16 cellular contexts compared by ENCODE assay signal in the genomic region with DNA sequence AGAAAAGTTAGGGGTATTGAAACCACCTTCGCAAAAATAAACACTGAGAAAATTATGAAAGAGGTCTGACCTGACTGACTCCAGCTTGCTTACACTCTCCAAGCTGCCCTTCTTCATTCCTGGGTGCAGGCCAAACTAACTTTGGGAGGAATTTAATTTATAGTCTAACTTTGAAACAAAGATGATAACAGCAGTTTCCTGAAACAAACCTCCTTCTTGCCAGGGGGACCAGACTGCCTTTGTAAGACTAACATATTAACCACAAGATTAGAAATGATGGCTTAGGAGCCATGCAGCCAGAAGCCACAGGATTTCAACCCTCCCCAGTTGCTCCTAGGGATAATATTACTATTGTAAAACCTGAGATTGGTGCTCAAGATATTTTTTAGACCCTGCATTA. TPM values are rescaled to one million over a fixed set of nuclear protein-coding genes. Genes with fewer than 3 reads are reported as not detected.
DNase-seq lines count a peak whose midpoint lies in the region; ATAC-seq, FAIRE-seq and TF ChIP-seq lines count a peak whose summit lies in the region.
"Had no signal": no experiment of that assay in that cellular context is flagged by ENCODE, and none has a peak within 500 bp of the region (broad histone marks: within the 10 kb centered on the region; RNA-seq: fewer than 3 reads in every experiment).

No MANE protein-coding gene starts in this region.

- no peak overlapping the region for H3K4me3 ChIP-seq in uterus
- H3K4me3 ChIP-seq in CD8-positive, alpha-beta memory T cell (ENCODE audit: low read length) = no peak overlapping the region
- H3K4me3 ChIP-seq: testis had no signal

- no peak overlapping the region for H3K4me3 Mint-ChIP-seq in activated B cell treated with CpG ODN at 0.5 μM for 24 hours
- no peak overlapping the region for H3K4me3 Mint-ChIP-seq in CD8-positive, alpha-beta memory T cell

- POLR2A ChIA-PET in activated B cell treated with CpG ODN at 0.5 μM for 24 hours (lab: Charles Lee) = interaction anchor here (5.7 kb wide), 1 partner anchor 13 kb away, joined by 41 read pairs; the partner anchor contains the start of gene EEA1
- POLR2A ChIA-PET in CD8-positive, alpha-beta memory T cell (lab: Charles Lee) = no interaction called here

- intact Hi-C loops in activated B cell treated with CpG ODN at 0.5 μM for 24 hours (cut with micrococcal nuclease) (loop anchor here (10.0 kb wide), 2 partner anchors 238 to 348 kb away; partner anchors contain the start of gene PLEKHG7), uterus (cut with DNase I; ENCODE audit: low total_unique reads) (no loop called here)

- peaks cover 33% of the 10 kb centered on the region for H3K4me1 Mint-ChIP-seq in activated B cell treated with CpG ODN at 0.5 μM for 24 hours
- no peaks in the 10 kb centered on the region for H3K4me1 Mint-ChIP-seq in CD8-positive, alpha-beta memory T cell

- peaks cover 5% of the 10 kb centered on the region for H3K9me3 Mint-ChIP-seq in activated B cell treated with CpG ODN at 0.5 μM for 24 hours
- no peaks in the 10 kb centered on the region for H3K9me3 Mint-ChIP-seq in CD8-positive, alpha-beta memory T cell

- TF ChIP-seq POLR2A in H54 (IDR thresholded peaks at IDR 0.05; ENCODE audit: low read depth, low read length) (no peak), uterus (IDR thresholded peaks at IDR 0.05) (no peak)

- H3K36me3 ChIP-seq in uterus = no peaks in the 10 kb centered on the region
- no peaks in the 10 kb centered on the region for H3K36me3 ChIP-seq in CD8-positive, alpha-beta memory T cell (ENCODE audit: insufficient read depth, low read length)

- H3K9me3 ChIP-seq in uterus = no peaks in the 10 kb centered on the region
- H3K9me3 ChIP-seq in CD8-positive, alpha-beta memory T cell (ENCODE audit: low read length) = no peaks in the 10 kb centered on the region
- H3K9me3 ChIP-seq: testis had no signal

- DNase-seq in H54 (ENCODE audit: insufficient read length, low spot score) (no peak), activated B cell treated with CpG ODN at 0.5 μM for 24 hours (no peak), kidney glomerular epithelial cell (lab: John Stamatoyannopoulos, UW) (peak; percentile 21), uterus (peak; percentile 28 to 50), NCI-H2081 treated with DMSO at 0.1 percent for 48 hours (lab: John Stamatoyannopoulos, UW) (no peak), NCI-H1092 (lab: John Stamatoyannopoulos, UW) (no peak)
- DNase-seq in CD8-positive, alpha-beta memory T cell = no peak
- DNase-seq: activated CD4-positive, alpha-beta T cell treated with anti-CD3 and anti-CD28 coated beads for 48 hours; central memory CD4-positive, alpha-beta T cell; DMS 273 treated with DMSO at 0.1 percent for 48 hours; NCI-H187 treated with DMSO at 0.1 percent for 48 hours; testis had no signal

- H3K4me1 ChIP-seq in uterus = no peaks in the 10 kb centered on the region
- no peaks in the 10 kb centered on the region for H3K4me1 ChIP-seq in CD8-positive, alpha-beta memory T cell (ENCODE audit: insufficient read depth, low read length)
- H3K4me1 ChIP-seq: testis had no signal

- H3K27ac ChIP-seq in uterus = peak overlapping the region in 1 of 2 donors; percentile 10
- no peak overlapping the region for H3K27ac ChIP-seq in CD8-positive, alpha-beta memory T cell (ENCODE audit: low read depth, low read length)
- H3K27ac ChIP-seq: testis had no signal

- H3K27ac Mint-ChIP-seq in activated B cell treated with CpG ODN at 0.5 μM for 24 hours = peak overlapping the region; percentile 53
- peak overlapping the region in 1 of 8 donors; percentile 65 for H3K27ac Mint-ChIP-seq in CD8-positive, alpha-beta memory T cell
- H3K27ac Mint-ChIP-seq: activated T-helper 2 cell treated with anti-CD3 and anti-CD28 coated beads, Interferon-gamma antibody, Interleukin-2, Interleukin-4, amounts not matched to agents 10 μg/mL and 5 μg/mL and 100 μg/mL, durations not matched to agents 14 hours and 24 hours and 36 hours had no signal

- TF ChIP-seq CTCF in activated B cell treated with CpG ODN at 0.5 μM for 24 hours (IDR thresholded peaks at IDR 0.05) = no peak
- TF ChIP-seq CTCF in uterus (IDR thresholded peaks at IDR 0.05) = no peak

- H3K36me3 Mint-ChIP-seq in activated B cell treated with CpG ODN at 0.5 μM for 24 hours (ENCODE audit: low read depth) = peaks cover 28% of the 10 kb centered on the region
- H3K36me3 Mint-ChIP-seq in CD8-positive, alpha-beta memory T cell = peaks cover 0 to 4% (median 0%) of the 10 kb centered on the region in 3 donors

- peak; percentile 75 for FAIRE-seq in H54 (lab: Jason Lieb, UNC)
- FAIRE-seq: GM12892 had no signal

- ATAC-seq in activated B cell treated with CpG ODN at 0.5 μM for 24 hours (ENCODE audit: low read depth) = no peak
- ATAC-seq: esophagus mucosa, sciatic nerve had no signal

- no peaks in the 10 kb centered on the region for H3K27me3 Mint-ChIP-seq in activated B cell treated with CpG ODN at 0.5 μM for 24 hours
- H3K27me3 Mint-ChIP-seq in CD8-positive, alpha-beta memory T cell = peaks cover 7 to 14% of the 10 kb centered on the region in 2 donors

- no peaks in the 10 kb centered on the region for H3K27me3 ChIP-seq in uterus
- H3K27me3 ChIP-seq in CD8-positive, alpha-beta memory T cell (ENCODE audit: insufficient read depth, low read length, poor library complexity, severe bottlenecking) = no peaks in the 10 kb centered on the region
- H3K27me3 ChIP-seq: testis had no signal

- CTCF ChIA-PET in activated B cell treated with CpG ODN at 0.5 μM for 24 hours (lab: Charles Lee) = no interaction called here
- CTCF ChIA-PET in CD8-positive, alpha-beta memory T cell (lab: Charles Lee) = interaction anchor here (1.1 kb wide), 1 partner anchor 14 kb away, joined by 3 read pairs; the partner anchor contains the start of gene EEA1

RNA-seq across cellular contexts. Expression of gene EEA1, which starts 13.8 kb away (rescaled TPM):
- total RNA-seq in activated B cell treated with CpG ODN at 0.5 μM for 24 hours = 21.3 and 22.6 TPM in 2 replicates
- 10 to 100 TPM; 15.4 to 53.0 (median 31.6) TPM for total RNA-seq in uterus
- total RNA-seq in CD8-positive, alpha-beta memory T cell = 10 to 100 TPM; 21.5 to 23.6 TPM
- 9.3 TPM for polyA plus RNA-seq in CD8-positive, alpha-beta memory T cell

Comparison
In these comparisons a context has a peak if more than half of its experiments do, and no peak if none do; other contexts are left out.
1. DNase-seq: peak in kidney glomerular epithelial cell (single experiment) and uterus (2 of 2); none in H54 (single experiment), activated B cell treated with CpG ODN at 0.5 μM for 24 hours (single experiment), CD8-positive, alpha-beta memory T cell (0 of 5), NCI-H2081 treated with DMSO at 0.1 percent for 48 hours (single experiment) and NCI-H1092 (single experiment).